Comparison of ENCODE assay signal across 12 cellular contexts in the genomic region with DNA sequence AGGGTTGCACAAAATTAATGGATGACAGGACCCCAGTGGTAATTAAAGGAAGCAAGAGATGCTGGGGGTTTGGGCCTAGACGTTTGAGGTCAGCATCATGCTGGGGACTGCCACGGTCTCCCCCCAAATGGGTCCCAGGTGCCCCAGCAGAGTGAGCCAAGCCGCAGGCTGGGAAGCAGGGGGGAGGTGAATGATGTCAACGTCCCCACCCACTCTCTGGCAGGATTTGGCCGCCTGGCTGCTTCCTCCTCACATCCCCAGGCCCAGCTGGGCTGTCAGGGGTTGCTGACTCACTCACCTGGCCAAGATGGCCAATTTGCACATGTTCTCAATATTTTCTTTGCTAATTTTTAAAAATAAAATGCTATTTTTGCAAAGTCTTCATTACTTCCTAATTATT.
DNase-seq lines count a peak whose midpoint lies in the region; ATAC-seq, FAIRE-seq and TF ChIP-seq lines count a peak whose summit lies in the region.
"Had no signal": no experiment of that assay in that cellular context is flagged by ENCODE, and none has a peak within 500 bp of the region (broad histone marks: within the 10 kb centered on the region; RNA-seq: fewer than 3 reads in every experiment).

No MANE protein-coding gene starts in this region.

- 14 to 25% methylated on average over 3 to 5 of the region's 5 CpGs for WGBS in gastroesophageal sphincter (ENCODE audit: low coverage in 1 of 2), 2 donors

- H3K9me3 ChIP-seq in gastroesophageal sphincter: no peaks in the 10 kb centered on the region

- H3K27ac Mint-ChIP-seq in activated CD4-positive, alpha-beta memory T cell treated with anti-CD3 and anti-CD28 coated beads for 36 hours: no peak overlapping the region
- no peak overlapping the region for H3K27ac Mint-ChIP-seq in activated CD4-positive, alpha-beta memory T cell treated with anti-CD3 and anti-CD28 coated beads, Interleukin-2, amount 10 ng/mL, durations not matched to agents 7 days and 5 days
- H3K27ac Mint-ChIP-seq in activated T-helper 17 cell treated with anti-CD3 and anti-CD28 coated beads, Interleukin-2, amount 50 U/mL, for 72 hours: peak overlapping the region; percentile 46

- H3K4me3 Mint-ChIP-seq in activated CD4-positive, alpha-beta memory T cell treated with anti-CD3 and anti-CD28 coated beads for 36 hours: no peak overlapping the region
- no peak overlapping the region for H3K4me3 Mint-ChIP-seq in activated CD4-positive, alpha-beta memory T cell treated with anti-CD3 and anti-CD28 coated beads, Interleukin-2, amount 10 ng/mL, durations not matched to agents 7 days and 5 days
- H3K4me3 Mint-ChIP-seq in activated T-helper 17 cell treated with anti-CD3 and anti-CD28 coated beads, Interleukin-2, amount 50 U/mL, for 72 hours: no peak overlapping the region
- H3K4me3 Mint-ChIP-seq: effector memory CD8-positive, alpha-beta T cell had no signal

- H3K9me3 Mint-ChIP-seq in activated CD4-positive, alpha-beta memory T cell treated with anti-CD3 and anti-CD28 coated beads for 36 hours: no peaks in the 10 kb centered on the region
- H3K9me3 Mint-ChIP-seq in activated CD4-positive, alpha-beta memory T cell treated with anti-CD3 and anti-CD28 coated beads, Interleukin-2, amount 10 ng/mL, durations not matched to agents 7 days and 5 days: no peaks in the 10 kb centered on the region
- H3K9me3 Mint-ChIP-seq in activated T-helper 17 cell treated with anti-CD3 and anti-CD28 coated beads, Interleukin-2, amount 50 U/mL, for 72 hours: no peaks in the 10 kb centered on the region
- H3K9me3 Mint-ChIP-seq: effector memory CD8-positive, alpha-beta T cell had no signal

- no peak for ATAC-seq in activated T-helper 17 cell treated with anti-CD3 and anti-CD28 coated beads, Interleukin-2, amount 50 U/mL, for 72 hours (replicated peaks)
- ATAC-seq in gastroesophageal sphincter: peak; percentile 29
- ATAC-seq: effector memory CD8-positive, alpha-beta T cell had no signal

- H3K36me3 ChIP-seq in gastroesophageal sphincter: no peaks in the 10 kb centered on the region

- no peak overlapping the region for H3K4me3 ChIP-seq in gastroesophageal sphincter

- peak; percentile 11 for DNase-seq in activated CD4-positive, alpha-beta memory T cell treated with anti-CD3 and anti-CD28 coated beads for 36 hours
- DNase-seq in activated CD4-positive, alpha-beta memory T cell treated with anti-CD3 and anti-CD28 coated beads, Interleukin-2, amount 10 ng/mL, durations not matched to agents 7 days and 5 days: no peak
- DNase-seq in ureter (ENCODE audit: low spot score) (peak; percentile 54), NOMO-1 treated with dmso at 0.1 percent for 144 hours (lab: John Stamatoyannopoulos, UW; ENCODE audit: unreplicated experiment) (no peak), GM12891 (ENCODE audit: insufficient read length, low spot score) (no peak), HuH-7 (ENCODE audit: low spot score) (no peak)
- DNase-seq: activated CD4-positive, alpha-beta T cell treated with anti-CD3 and anti-CD28 coated beads, Interleukin-2, amount 50 U/mL, for 1 hour; activated naive CD4-positive, alpha-beta T cell treated with anti-CD3 and anti-CD28 coated beads, Interleukin-2, amount 50 U/mL, for 16 hours; effector memory CD8-positive, alpha-beta T cell had no signal

- no peak overlapping the region for H3K27ac ChIP-seq in gastroesophageal sphincter

- TF ChIP-seq EP300 in gastroesophageal sphincter (IDR thresholded peaks at IDR 0.05): no peak

- POLR2A ChIA-PET in activated CD4-positive, alpha-beta memory T cell treated with anti-CD3 and anti-CD28 coated beads for 36 hours (lab: Charles Lee): no interaction called here
- POLR2A ChIA-PET in activated CD4-positive, alpha-beta memory T cell treated with anti-CD3 and anti-CD28 coated beads, Interleukin-2, amount 10 ng/mL, durations not matched to agents 7 days and 5 days (lab: Charles Lee): no interaction called here

- intact Hi-C loops in activated CD4-positive, alpha-beta memory T cell treated with anti-CD3 and anti-CD28 coated beads for 36 hours (cut with micrococcal nuclease): no loop called here

- H3K27me3 Mint-ChIP-seq in activated CD4-positive, alpha-beta memory T cell treated with anti-CD3 and anti-CD28 coated beads for 36 hours: peaks cover 2% of the 10 kb centered on the region
- H3K27me3 Mint-ChIP-seq in activated CD4-positive, alpha-beta memory T cell treated with anti-CD3 and anti-CD28 coated beads, Interleukin-2, amount 10 ng/mL, durations not matched to agents 7 days and 5 days: peaks cover 8% of the 10 kb centered on the region
- peaks cover 9% of the 10 kb centered on the region for H3K27me3 Mint-ChIP-seq in activated T-helper 17 cell treated with anti-CD3 and anti-CD28 coated beads, Interleukin-2, amount 50 U/mL, for 72 hours

- FAIRE-seq in GM12891 (lab: Jason Lieb, UNC): no peak
- FAIRE-seq: G401.6 had no signal

- no peaks in the 10 kb centered on the region for H3K36me3 Mint-ChIP-seq in activated CD4-positive, alpha-beta memory T cell treated with anti-CD3 and anti-CD28 coated beads for 36 hours
- no peaks in the 10 kb centered on the region for H3K36me3 Mint-ChIP-seq in activated CD4-positive, alpha-beta memory T cell treated with anti-CD3 and anti-CD28 coated beads, Interleukin-2, amount 10 ng/mL, durations not matched to agents 7 days and 5 days (ENCODE audit: low read depth)
- H3K36me3 Mint-ChIP-seq in activated T-helper 17 cell treated with anti-CD3 and anti-CD28 coated beads, Interleukin-2, amount 50 U/mL, for 72 hours (ENCODE audit: low read depth): no peaks in the 10 kb centered on the region

- TF ChIP-seq CTCF in gastroesophageal sphincter (IDR thresholded peaks at IDR 0.05): no peak

- peaks cover 0 to 9% (median 0%) of the 10 kb centered on the region in 3 donors for H3K4me1 ChIP-seq in gastroesophageal sphincter

- H3K27me3 ChIP-seq in gastroesophageal sphincter: peaks cover 27% of the 10 kb centered on the region

- no peak for TF ChIP-seq POLR2A in gastroesophageal sphincter (IDR thresholded peaks at IDR 0.05)
- no peak for TF ChIP-seq POLR2A in GM12891 (IDR thresholded peaks at IDR 0.05; ENCODE audit: low read depth, low read length)

- H3K4me1 Mint-ChIP-seq in activated CD4-positive, alpha-beta memory T cell treated with anti-CD3 and anti-CD28 coated beads for 36 hours (ENCODE audit: low read depth): no peaks in the 10 kb centered on the region
- H3K4me1 Mint-ChIP-seq in activated CD4-positive, alpha-beta memory T cell treated with anti-CD3 and anti-CD28 coated beads, Interleukin-2, amount 10 ng/mL, durations not matched to agents 7 days and 5 days: peaks cover 2% of the 10 kb centered on the region
- no peaks in the 10 kb centered on the region for H3K4me1 Mint-ChIP-seq in activated T-helper 17 cell treated with anti-CD3 and anti-CD28 coated beads, Interleukin-2, amount 50 U/mL, for 72 hours

- CTCF ChIA-PET in activated CD4-positive, alpha-beta memory T cell treated with anti-CD3 and anti-CD28 coated beads for 36 hours (lab: Charles Lee): interaction anchor here (1.0 to 1.1 kb wide), 2 partner anchors 78 to 88 kb away, joined by 3 read pairs; no protein-coding TSS in a partner anchor
- CTCF ChIA-PET in activated CD4-positive, alpha-beta memory T cell treated with anti-CD3 and anti-CD28 coated beads, Interleukin-2, amount 10 ng/mL, durations not matched to agents 7 days and 5 days (lab: Charles Lee): interaction anchor here (0.6 to 1.1 kb wide), 2 partner anchors 33 to 115 kb away, joined by 3 read pairs; no protein-coding TSS in a partner anchor

TF ChIP-seq in GM12891, 5 proteins besides CTCF, POLR2A, EP300 and RAD21:
- TF ChIP-seq SPI1 (IDR thresholded peaks at IDR 0.05; ENCODE audit: low read depth, low read length) (no peak), POLR2AphosphoS5 (IDR thresholded peaks at IDR 0.05; ENCODE audit: low read depth, low read length) (no peak), PAX5 (IDR thresholded peaks at IDR 0.05; ENCODE audit: insufficient read depth, low read length, severe bottlenecking) (no peak), TAF1 (IDR thresholded peaks at IDR 0.05; ENCODE audit: low read depth, low read length) (no peak), POU2F2 (IDR thresholded peaks at IDR 0.05; ENCODE audit: low read depth, low read length) (no peak)

Comparison
In these comparisons a context has a peak if more than half of its experiments do, and no peak if none do; other contexts are left out.
1. DNase-seq: peak in activated CD4-positive, alpha-beta memory T cell treated with anti-CD3 and anti-CD28 coated beads for 36 hours (single experiment) and ureter (single experiment); none in activated CD4-positive, alpha-beta memory T cell treated with anti-CD3 and anti-CD28 coated beads, Interleukin-2, amount 10 ng/mL, durations not matched to agents 7 days and 5 days (single experiment), NOMO-1 treated with dmso at 0.1 percent for 144 hours (single experiment), GM12891 (single experiment) and HuH-7 (single experiment).